ENCODE assay signal across 1 cellular context in genomic region chr4:69099910-69100309, GRCh38.
TF ChIP-seq lines count a peak whose summit lies in the region.

No MANE protein-coding gene starts in this region.

TF ChIP-seq in HepG2, 621 proteins besides CTCF, POLR2A, EP300 and RAD21 (continued from another document):
- no peak for TF ChIP-seq TFE3 (CRISPR knock-in tag; IDR thresholded peaks at IDR 0.05)
- TF ChIP-seq ELF3 (CRISPR knock-in tag; IDR thresholded peaks at IDR 0.05) = no peak
- TF ChIP-seq ZFYVE20 (CRISPR knock-in tag; IDR thresholded peaks at IDR 0.05; ENCODE audit: borderline replicate concordance, low read depth) = no peak
- TF ChIP-seq ZMAT3 (CRISPR knock-in tag; conservative IDR thresholded peaks at IDR 0.05) = no peak
- no peak for TF ChIP-seq RFXANK (CRISPR knock-in tag; IDR thresholded peaks at IDR 0.05)
- no peak for TF ChIP-seq ZSCAN9 (CRISPR knock-in tag; IDR thresholded peaks at IDR 0.05; ENCODE audit: borderline replicate concordance)
- no peak for TF ChIP-seq RFX5 (IDR thresholded peaks at IDR 0.05; ENCODE audit: low read depth, low read length)
- TF ChIP-seq LRRFIP1 (CRISPR knock-in tag; conservative IDR thresholded peaks at IDR 0.05) = no peak
- TF ChIP-seq UBTF (CRISPR knock-in tag; IDR thresholded peaks at IDR 0.05) = no peak
TF ChIP-seq in HepG2: peak in this region for 0.
